In genomic region chr2:224596289-224596688, GRCh38 we compare ENCODE assay signal across 10 cellular contexts.
"Had no signal": no experiment of that assay in that cellular context is flagged by ENCODE, and none has a peak within 500 bp of the region (broad histone marks: within the 10 kb centered on the region; RNA-seq: fewer than 3 reads in every experiment).

No MANE protein-coding gene starts in this region.

- H3K27ac Mint-ChIP-seq: activated CD4-positive, alpha-beta T cell treated with anti-CD3 and anti-CD28 coated beads for 36 hours; activated CD8-positive, alpha-beta T cell treated with anti-CD3 and anti-CD28 coated beads for 36 hours; activated naive CD8-positive, alpha-beta T cell treated with anti-CD3 and anti-CD28 coated beads, Interleukin-2, amount 10 ng/mL, durations not matched to agents 7 days and 5 days; naive thymus-derived CD4-positive, alpha-beta T cell had no signal

- H3K36me3 Mint-ChIP-seq: activated naive CD8-positive, alpha-beta T cell treated with anti-CD3 and anti-CD28 coated beads, Interleukin-2, amount 10 ng/mL, durations not matched to agents 7 days and 5 days had no signal

- H3K4me1 Mint-ChIP-seq: activated CD4-positive, alpha-beta T cell treated with anti-CD3 and anti-CD28 coated beads for 36 hours had no signal

- H3K4me3 Mint-ChIP-seq: activated CD4-positive, alpha-beta T cell treated with anti-CD3 and anti-CD28 coated beads for 36 hours; activated CD8-positive, alpha-beta T cell treated with anti-CD3 and anti-CD28 coated beads for 36 hours; activated naive CD8-positive, alpha-beta T cell treated with anti-CD3 and anti-CD28 coated beads, Interleukin-2, amount 10 ng/mL, durations not matched to agents 7 days and 5 days; naive thymus-derived CD4-positive, alpha-beta T cell had no signal

- H3K9me3 Mint-ChIP-seq: activated CD8-positive, alpha-beta T cell treated with anti-CD3 and anti-CD28 coated beads for 36 hours; activated naive CD8-positive, alpha-beta T cell treated with anti-CD3 and anti-CD28 coated beads, Interleukin-2, amount 10 ng/mL, durations not matched to agents 7 days and 5 days; naive thymus-derived CD4-positive, alpha-beta T cell had no signal

- ATAC-seq: activated CD4-positive, alpha-beta T cell treated with anti-CD3 and anti-CD28 coated beads for 36 hours; activated CD8-positive, alpha-beta T cell treated with anti-CD3 and anti-CD28 coated beads for 36 hours; left colon; naive thymus-derived CD4-positive, alpha-beta T cell had no signal

- DNase-seq: activated CD4-positive, alpha-beta T cell treated with anti-CD3 and anti-CD28 coated beads for 36 hours; activated CD8-positive, alpha-beta memory T cell treated with anti-CD3 and anti-CD28 coated beads, Interleukin-2, amount 50 U/mL, for 48 hours; activated CD8-positive, alpha-beta T cell treated with anti-CD3 and anti-CD28 coated beads for 36 hours; activated naive CD8-positive, alpha-beta T cell treated with anti-CD3 and anti-CD28 coated beads, Interleukin-2, amount 10 ng/mL, durations not matched to agents 7 days and 5 days; glutamatergic neuron; left colon; naive thymus-derived CD4-positive, alpha-beta T cell; stimulated activated CD4-positive, alpha-beta T cell treated with anti-CD3 and anti-CD28 coated beads, Interleukin-4, amount 100 ng/mL, for 4 hours; stomach; WERI-Rb-1 had no signal

- H3K27me3 Mint-ChIP-seq: activated CD4-positive, alpha-beta T cell treated with anti-CD3 and anti-CD28 coated beads for 36 hours; activated CD8-positive, alpha-beta T cell treated with anti-CD3 and anti-CD28 coated beads for 36 hours had no signal
